In the genomic region with DNA sequence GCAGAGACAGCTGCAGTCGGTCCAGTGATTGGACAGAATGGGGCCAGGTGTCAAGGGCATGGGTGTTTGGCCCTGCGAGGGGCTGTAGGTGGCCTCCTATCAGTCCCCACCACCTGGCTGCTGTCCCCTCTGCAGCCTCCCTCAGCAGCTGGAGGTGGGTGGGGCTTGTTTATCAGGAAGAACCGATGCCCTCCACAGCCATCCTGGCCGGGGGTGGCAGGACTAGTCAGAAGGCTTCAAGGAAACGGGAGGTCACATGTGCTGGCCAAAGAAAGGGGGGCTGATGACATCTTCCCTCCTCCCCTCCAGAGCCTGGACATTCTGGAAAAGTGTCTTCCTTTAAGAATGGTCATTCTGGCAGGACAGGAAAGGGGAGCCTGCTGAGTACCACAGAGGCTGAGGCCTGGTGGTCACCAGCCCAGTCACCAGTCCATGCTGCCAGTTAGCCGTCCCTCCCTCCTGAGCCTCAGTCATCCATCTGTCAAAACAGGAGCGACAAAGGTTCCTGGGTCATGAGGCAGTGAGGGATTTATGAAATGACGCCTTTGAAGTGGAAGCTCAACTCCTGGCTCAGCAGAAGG, we compare ENCODE assay signal across 1 cellular context.
TF ChIP-seq lines count a peak whose summit lies in the region.

No MANE protein-coding gene starts in this region.

TF ChIP-seq in GM23338, 12 proteins besides CTCF, POLR2A, EP300 and RAD21 (continued from another document):
- TF ChIP-seq, protein P1, sequence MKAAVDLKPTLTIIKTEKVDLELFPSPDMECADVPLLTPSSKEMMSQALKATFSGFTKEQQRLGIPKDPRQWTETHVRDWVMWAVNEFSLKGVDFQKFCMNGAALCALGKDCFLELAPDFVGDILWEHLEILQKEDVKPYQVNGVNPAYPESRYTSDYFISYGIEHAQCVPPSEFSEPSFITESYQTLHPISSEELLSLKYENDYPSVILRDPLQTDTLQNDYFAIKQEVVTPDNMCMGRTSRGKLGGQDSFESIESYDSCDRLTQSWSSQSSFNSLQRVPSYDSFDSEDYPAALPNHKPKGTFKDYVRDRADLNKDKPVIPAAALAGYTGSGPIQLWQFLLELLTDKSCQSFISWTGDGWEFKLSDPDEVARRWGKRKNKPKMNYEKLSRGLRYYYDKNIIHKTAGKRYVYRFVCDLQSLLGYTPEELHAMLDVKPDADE (IDR thresholded peaks at IDR 0.05) = no peak
- no peak for TF ChIP-seq NANOG (IDR thresholded peaks at IDR 0.05; ENCODE audit: borderline replicate concordance)
